Comparison of ENCODE assay signal across 9 cellular contexts in the genomic region with DNA sequence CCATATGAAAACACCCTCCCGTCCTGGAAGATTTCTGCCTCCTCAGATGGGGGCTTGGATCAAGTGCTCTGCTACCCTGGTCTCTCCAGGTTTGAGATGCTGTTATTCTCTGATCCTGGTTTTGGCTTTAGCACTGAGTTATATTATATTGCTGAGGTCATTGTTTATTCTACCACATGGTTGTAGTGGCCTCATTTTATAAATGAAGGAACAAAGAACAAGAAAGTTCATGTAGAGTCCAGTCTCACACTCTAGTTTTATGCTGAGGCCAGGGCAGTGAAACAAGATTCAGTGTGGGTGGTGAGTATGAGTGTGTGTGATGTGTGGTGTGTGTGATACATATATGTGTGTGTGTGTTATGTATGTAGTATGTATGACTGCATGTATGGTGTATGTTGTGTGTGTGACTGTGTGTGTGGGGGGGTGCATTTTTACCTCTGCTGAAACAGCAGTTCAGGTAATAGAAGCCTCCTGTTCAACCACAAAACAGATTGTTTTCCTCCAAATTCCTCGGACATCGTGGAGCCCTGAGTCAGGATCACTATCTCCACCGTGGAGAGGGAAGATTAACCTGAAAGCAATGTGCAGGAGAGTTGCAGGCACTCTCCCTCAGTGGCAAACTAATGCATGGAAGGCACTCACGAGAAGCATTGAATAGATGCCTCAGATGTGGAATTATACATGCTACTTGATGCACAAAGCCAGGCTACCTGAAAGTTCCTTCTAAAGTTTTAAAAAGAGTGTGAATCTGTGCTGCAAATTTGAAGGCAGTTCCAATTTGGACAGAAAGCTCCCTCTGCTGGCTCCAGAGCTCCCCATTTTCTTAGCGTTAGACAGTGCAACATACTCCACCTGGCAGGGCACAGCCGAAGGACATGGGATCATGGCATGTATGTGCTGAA.
DNase-seq lines count a peak whose midpoint lies in the region; ATAC-seq and TF ChIP-seq lines count a peak whose summit lies in the region.
"Had no signal": no experiment of that assay in that cellular context is flagged by ENCODE, and none has a peak within 500 bp of the region (broad histone marks: within the 10 kb centered on the region; RNA-seq: fewer than 3 reads in every experiment).

No MANE protein-coding gene starts in this region.

- H3K4me1 ChIP-seq in osteoblast (ENCODE audit: insufficient read depth, low read length): peaks cover 6% of the 10 kb centered on the region

- peak overlapping the region; percentile 37 for H2AFZ ChIP-seq in osteoblast (ENCODE audit: low read length)

- H3K27me3 ChIP-seq in osteoblast (ENCODE audit: insufficient read depth, low read length): peaks cover 12% of the 10 kb centered on the region

- DNase-seq in RPMI8226 (peak; percentile 62), fibroblast of the conjunctiva (ENCODE audit: low read depth) (peak; percentile 31), osteoblast (ENCODE audit: insufficient read length, low spot score, missing footprints) (no peak), GOT3 (lab: John Stamatoyannopoulos, UW) (no peak), NCI-H1694 (lab: John Stamatoyannopoulos, UW) (no peak)
- no peak for DNase-seq in activated T-helper 1 cell treated with anti-CD3 and anti-CD28 coated beads, Interleukin-12 subunit alpha, Interleukin-12 subunit beta, Interleukin-2, Interleukin-4 antibody, amounts not matched to agents 30 ng/mL and 10 ng/mL and 1 ng/mL, durations not matched to agents 14 hours and 24 hours and 36 hours (ENCODE audit: low spot score)

- peak; percentile 42 for TF ChIP-seq CTCF in GM12873 (IDR thresholded peaks at IDR 0.05; ENCODE audit: insufficient read depth, low read depth, low read length, missing control alignments)
- TF ChIP-seq CTCF in osteoblast (IDR thresholded peaks at IDR 0.05; ENCODE audit: extremely low read depth, low read depth, low read length): peak; percentile 69

- no peaks in the 10 kb centered on the region for H3K4me1 Mint-ChIP-seq in activated T-helper 1 cell treated with anti-CD3 and anti-CD28 coated beads, Interleukin-12 subunit alpha, Interleukin-12 subunit beta, Interleukin-2, Interleukin-4 antibody, amounts not matched to agents 30 ng/mL and 10 ng/mL and 1 ng/mL, durations not matched to agents 14 hours and 24 hours and 36 hours (ENCODE audit: low read depth)

- no peak overlapping the region for H3K4me3 Mint-ChIP-seq in activated T-helper 1 cell treated with anti-CD3 and anti-CD28 coated beads, Interleukin-12 subunit alpha, Interleukin-12 subunit beta, Interleukin-2, Interleukin-4 antibody, amounts not matched to agents 30 ng/mL and 10 ng/mL and 1 ng/mL, durations not matched to agents 14 hours and 24 hours and 36 hours

- H3K9me3 ChIP-seq in osteoblast (ENCODE audit: low read depth, low read length): no peaks in the 10 kb centered on the region
- H3K9me3 ChIP-seq: neutrophil had no signal

- no peaks in the 10 kb centered on the region for H3K79me2 ChIP-seq in osteoblast (ENCODE audit: insufficient read depth, low read length)

- intact Hi-C loops in activated T-helper 1 cell treated with anti-CD3 and anti-CD28 coated beads, Interleukin-12 subunit alpha, Interleukin-12 subunit beta, Interleukin-2, Interleukin-4 antibody, amounts not matched to agents 30 ng/mL and 10 ng/mL and 1 ng/mL, durations not matched to agents 14 hours and 24 hours and 36 hours (cut with micrococcal nuclease): no loop called here

- no peaks in the 10 kb centered on the region for H3K9me3 Mint-ChIP-seq in activated T-helper 1 cell treated with anti-CD3 and anti-CD28 coated beads, Interleukin-12 subunit alpha, Interleukin-12 subunit beta, Interleukin-2, Interleukin-4 antibody, amounts not matched to agents 30 ng/mL and 10 ng/mL and 1 ng/mL, durations not matched to agents 14 hours and 24 hours and 36 hours

- H3K4me2 ChIP-seq in osteoblast (ENCODE audit: insufficient read depth, low read length): peak overlapping the region; percentile 53

- H3K4me3 ChIP-seq in osteoblast (ENCODE audit: insufficient read depth, low read length): peak overlapping the region; percentile 10

- H3K27ac ChIP-seq in osteoblast (ENCODE audit: low read depth, low read length): no peak overlapping the region
- H3K27ac ChIP-seq: neutrophil had no signal

- no peak for ATAC-seq in HG03045 (IDR thresholded peaks at IDR 0.05; ENCODE audit: unreplicated experiment)

- H3K36me3 ChIP-seq in osteoblast (ENCODE audit: insufficient read depth, low read length): no peaks in the 10 kb centered on the region
- H3K36me3 ChIP-seq: neutrophil had no signal

- H3K27ac Mint-ChIP-seq in activated T-helper 1 cell treated with anti-CD3 and anti-CD28 coated beads, Interleukin-12 subunit alpha, Interleukin-12 subunit beta, Interleukin-2, Interleukin-4 antibody, amounts not matched to agents 30 ng/mL and 10 ng/mL and 1 ng/mL, durations not matched to agents 14 hours and 24 hours and 36 hours: no peak overlapping the region

- peaks cover 4% of the 10 kb centered on the region for H3K27me3 Mint-ChIP-seq in activated T-helper 1 cell treated with anti-CD3 and anti-CD28 coated beads, Interleukin-12 subunit alpha, Interleukin-12 subunit beta, Interleukin-2, Interleukin-4 antibody, amounts not matched to agents 30 ng/mL and 10 ng/mL and 1 ng/mL, durations not matched to agents 14 hours and 24 hours and 36 hours (ENCODE audit: insufficient read depth)

- no peaks in the 10 kb centered on the region for H3K36me3 Mint-ChIP-seq in activated T-helper 1 cell treated with anti-CD3 and anti-CD28 coated beads, Interleukin-12 subunit alpha, Interleukin-12 subunit beta, Interleukin-2, Interleukin-4 antibody, amounts not matched to agents 30 ng/mL and 10 ng/mL and 1 ng/mL, durations not matched to agents 14 hours and 24 hours and 36 hours (ENCODE audit: low read depth)

- no peaks in the 10 kb centered on the region for H4K20me1 ChIP-seq in osteoblast (ENCODE audit: insufficient read depth, low read length)

Comparison
In these comparisons a context has a peak if more than half of its experiments do, and no peak if none do; other contexts are left out.
1. DNase-seq: peak in RPMI8226 (single experiment) and fibroblast of the conjunctiva (single experiment); none in osteoblast (single experiment), activated T-helper 1 cell treated with anti-CD3 and anti-CD28 coated beads, Interleukin-12 subunit alpha, Interleukin-12 subunit beta, Interleukin-2, Interleukin-4 antibody, amounts not matched to agents 30 ng/mL and 10 ng/mL and 1 ng/mL, durations not matched to agents 14 hours and 24 hours and 36 hours (single experiment), GOT3 (single experiment) and NCI-H1694 (single experiment).